In genomic region chr7:99981066-99981465, GRCh38 we compare ENCODE assay signal across 12 cellular contexts. TPM values are rescaled to one million over a fixed set of nuclear protein-coding genes. Genes with fewer than 3 reads are reported as not detected.
DNase-seq lines count a peak whose midpoint lies in the region; ATAC-seq, FAIRE-seq and TF ChIP-seq lines count a peak whose summit lies in the region.
"Not testable (repeated sequence)": the region's sequence is repeated elsewhere in the genome, so short reads cannot be mapped to it uniquely, and the experiment has no call there.
"Had no signal": no experiment of that assay in that cellular context is flagged by ENCODE, and none has a peak within 500 bp of the region (broad histone marks: within the 10 kb centered on the region; RNA-seq: fewer than 3 reads in every experiment).

No MANE protein-coding gene starts in this region.

- POLR2A ChIA-PET in OCI-LY7 (lab: Charles Lee): interaction anchor here (0.5 kb wide), 1 partner anchor 27 kb away, joined by 3 read pairs; no protein-coding TSS in a partner anchor

- not testable (repeated sequence) for H3K9me3 ChIP-seq in OCI-LY7 (ENCODE audit: low read length); kidney (ENCODE audit: control insufficient read depth in 1 of 2, low read length in 2 of 2); liver (ENCODE audit: control insufficient read depth in 4 of 4, low read length in 3 of 4); prostate gland

- H2AFZ ChIP-seq in OCI-LY7 (ENCODE audit: low read length): peak overlapping the region; percentile 44; the same call in 1 of the 2 replicates

- H3K4me2 ChIP-seq in OCI-LY7 (ENCODE audit: low read length): peak overlapping the region; percentile 67

- TF ChIP-seq CTCF in 22Rv1 (IDR thresholded peaks at IDR 0.05); OCI-LY7 (conservative IDR thresholded peaks at IDR 0.05; ENCODE audit: low read length); kidney (IDR thresholded peaks at IDR 0.05; ENCODE audit: borderline replicate concordance, extremely low read depth, insufficient read depth); liver (IDR thresholded peaks at IDR 0.05; ENCODE audit: low read depth, low read length, missing input control); prostate gland (IDR thresholded peaks at IDR 0.05): not testable (repeated sequence)

- not testable (repeated sequence) for H3K36me3 ChIP-seq in OCI-LY7 (ENCODE audit: insufficient read depth, low read length); kidney (ENCODE audit: control insufficient read depth in 1 of 2, insufficient read depth in 2 of 2, low read length in 2 of 2); prostate gland
- peaks cover 2 to 17% (median 9%) of the 10 kb centered on the region in 4 donors for H3K36me3 ChIP-seq in liver (ENCODE audit: control insufficient read depth in 4 of 4, insufficient read depth in 3 of 4, low read depth in 1 of 4, low read length in 3 of 4)

- H3K27ac ChIP-seq in 22Rv1 (peak overlapping the region; percentile 69), kidney (ENCODE audit: low read depth in 2 of 2, low read length in 2 of 2) (peak overlapping the region in 1 of 2 donors; percentile 51), liver (ENCODE audit: low read depth in 1 of 2, low read length in 2 of 2) (peak overlapping the region; percentile 82 to 88), prostate gland (peak overlapping the region; percentile 66 to 80)
- H3K27ac ChIP-seq in OCI-LY7 (ENCODE audit: low read depth, low read length, poor library complexity, severe bottlenecking): not testable (repeated sequence)

- not testable (repeated sequence) for H3K4me3 ChIP-seq in OCI-LY7 (ENCODE audit: low read depth, low read length, poor library complexity, severe bottlenecking)
- H3K4me3 ChIP-seq in kidney (ENCODE audit: low read length in 2 of 2) (peak overlapping the region; percentile 43 to 67), liver (ENCODE audit: low read depth in 1 of 3, low read length in 3 of 3) (peak overlapping the region; percentile 41 to 85 (median 64)), prostate gland (peak overlapping the region; percentile 11 to 41)

- FAIRE-seq in kidney (lab: Jason Lieb, UNC): not testable (repeated sequence)

- TF ChIP-seq POLR2A in prostate gland (IDR thresholded peaks at IDR 0.05): not testable (repeated sequence)

- peaks cover 18% of the 10 kb centered on the region for H3K4me1 ChIP-seq in OCI-LY7 (ENCODE audit: insufficient read depth, low read length, poor library complexity, severe bottlenecking)
- not testable (repeated sequence) for H3K4me1 ChIP-seq in kidney (ENCODE audit: control insufficient read depth in 1 of 2, insufficient read depth in 1 of 2, low read depth in 1 of 2, low read length in 2 of 2); prostate gland (replicated peaks)
- peaks cover 6 to 56% (median 27%) of the 10 kb centered on the region in 4 donors for H3K4me1 ChIP-seq in liver (ENCODE audit: control insufficient read depth in 4 of 4, insufficient read depth in 4 of 4, low read length in 3 of 4)

- BruUV-seq in OCI-LY7 (replicated peaks; lab: Mats Ljungman, UMichigan): not testable (repeated sequence)

- not testable (repeated sequence) for TF ChIP-seq RAD21 in liver (IDR thresholded peaks at IDR 0.05)

- H3K27me3 ChIP-seq in liver (ENCODE audit: control insufficient read depth in 4 of 4, insufficient read depth in 4 of 4, low read length in 3 of 4); prostate gland (replicated peaks; ENCODE audit: insufficient read depth): not testable (repeated sequence)

- CTCF ChIA-PET in OCI-LY7 (lab: Charles Lee; ENCODE audit: unreplicated experiment): interaction anchor here (1.0 kb wide), 1 partner anchor 9 kb away, joined by 3 read pairs; no protein-coding TSS in a partner anchor

- H3K79me2 ChIP-seq in OCI-LY7 (ENCODE audit: insufficient read depth, low read depth, low read length): not testable (repeated sequence)

- DNase-seq in NCI-H2171 treated with DMSO at 0.1 percent for 48 hours (lab: John Stamatoyannopoulos, UW): peak; percentile 31
- not testable (repeated sequence) for DNase-seq in OCI-LY7 (ENCODE audit: low spot score); activated naive CD4-positive, alpha-beta T cell treated with anti-CD3 and anti-CD28 coated beads, Interleukin-2, amount 50 U/mL, for 72 hours (ENCODE audit: low spot score in 2 of 2); kidney; prostate gland (ENCODE audit: low spot score)

- intact Hi-C loops in OCI-LY7 (cut with micrococcal nuclease; ENCODE audit: unreplicated experiment); kidney (cut with DNase I); prostate gland (cut with DNase I): not testable (repeated sequence)

- not testable (repeated sequence) for H4K20me1 ChIP-seq in OCI-LY7 (ENCODE audit: insufficient read depth, low read length)

- 42% methylated on average over 7 of the region's 7 CpGs for WGBS in liver
- 81% methylated on average over 7 of the region's 7 CpGs for WGBS in prostate gland

- H3K36me3 Mint-ChIP-seq in activated naive CD4-positive, alpha-beta T cell treated with anti-CD3 and anti-CD28 coated beads, Interleukin-2, amount 50 U/mL, for 72 hours: not testable (repeated sequence)

- H3K27ac Mint-ChIP-seq in activated naive CD4-positive, alpha-beta T cell treated with anti-CD3 and anti-CD28 coated beads, Interleukin-2, amount 50 U/mL, for 72 hours: peak overlapping the region; percentile 12 to 14

- not testable (repeated sequence) for ATAC-seq in activated naive CD4-positive, alpha-beta T cell treated with anti-CD3 and anti-CD28 coated beads, Interleukin-2, amount 50 U/mL, for 72 hours

- not testable (repeated sequence) for H3K9ac ChIP-seq in kidney (ENCODE audit: low read length in 2 of 2)
- peak overlapping the region; percentile 53 to 90 for H3K9ac ChIP-seq in liver (ENCODE audit: low read depth in 1 of 2, low read length in 2 of 2)

- not testable (repeated sequence) for H3K9me2 ChIP-seq in OCI-LY7 (ENCODE audit: insufficient read depth, low read length)

- not testable (repeated sequence) for H3K9me3 Mint-ChIP-seq in activated naive CD4-positive, alpha-beta T cell treated with anti-CD3 and anti-CD28 coated beads, Interleukin-2, amount 50 U/mL, for 72 hours

RNA-seq across cellular contexts. Expression of gene AZGP1, which starts 5.2 kb away (rescaled TPM):
- 0.60 and 2.1 TPM in 2 replicates for total RNA-seq in OCI-LY7 (2014; rRNA removed; shearing (Covaris generic))
- total RNA-seq in OCI-LY7 (2022): 0.44 and 0.89 TPM in 2 replicates
- under 1 TPM in 1 of 2 donors, not detected in 1; 0.43 TPM for total RNA-seq in activated naive CD4-positive, alpha-beta T cell treated with anti-CD3 and anti-CD28 coated beads, Interleukin-2, amount 50 U/mL, for 72 hours
- total RNA-seq in kidney: 10.0 TPM
- polyA plus RNA-seq in kidney (ENCODE audit: insufficient read depth, low read depth, low replicate concordance): 198 TPM
- total RNA-seq in liver: 100 to 1,000 TPM in 1 of 2 donors, 10 to 100 TPM in 1; 99.5 to 952 TPM
- 1,000 to 10,000 TPM; 1,348 to 2,721 TPM for polyA plus RNA-seq in liver
- total RNA-seq in prostate gland: 1,000 to 10,000 TPM; 1,167 to 4,716 TPM
- total RNA-seq: CD4-positive, alpha-beta memory T cell; G401; HFFc6 had no signal
- polyA plus RNA-seq: CD4-positive, alpha-beta memory T cell had no signal

RNA-seq across cellular contexts. Expression of gene ZKSCAN1, which starts 34.3 kb away (rescaled TPM):
- total RNA-seq in OCI-LY7 (2014; rRNA removed; shearing (Covaris generic)): 20.2 and 21.4 TPM in 2 replicates
- 48.1 and 55.4 TPM in 2 replicates for total RNA-seq in OCI-LY7 (2022)
- 10 to 100 TPM; 52.2 to 67.1 TPM for total RNA-seq in activated naive CD4-positive, alpha-beta T cell treated with anti-CD3 and anti-CD28 coated beads, Interleukin-2, amount 50 U/mL, for 72 hours
- total RNA-seq in kidney: 76.6 TPM
- 7.7 TPM for polyA plus RNA-seq in kidney (ENCODE audit: insufficient read depth, low read depth, low replicate concordance)
- 100 to 1,000 TPM in 1 of 2 donors, 10 to 100 TPM in 1; 20.5 to 117 TPM for total RNA-seq in liver
- polyA plus RNA-seq in liver: 10 to 100 TPM; 11.8 to 39.7 TPM
- total RNA-seq in prostate gland: 10 to 100 TPM; 75.8 to 86.5 TPM

RNA-seq across cellular contexts. Expression of gene GJC3, which starts 51.6 kb away (rescaled TPM):
- total RNA-seq in OCI-LY7 (2014; rRNA removed; shearing (Covaris generic)): not detected in 2 replicates
- total RNA-seq in OCI-LY7 (2022): not detected in 2 replicates
- under 1 TPM; 0.68 to 0.89 TPM for total RNA-seq in activated naive CD4-positive, alpha-beta T cell treated with anti-CD3 and anti-CD28 coated beads, Interleukin-2, amount 50 U/mL, for 72 hours
- not detected for total RNA-seq in kidney
- polyA plus RNA-seq in kidney (ENCODE audit: insufficient read depth, low read depth, low replicate concordance): 0.73 TPM
- under 1 TPM; 0.08 to 0.09 TPM for total RNA-seq in liver
- polyA plus RNA-seq in liver: 1 to 10 TPM in 1 of 2 donors, under 1 TPM in 1; 0.20 to 1.3 TPM
- 1 to 10 TPM; 1.2 to 3.2 TPM for total RNA-seq in prostate gland
- total RNA-seq: Calu3, Daoy, G401, HFFc6 had no signal
